1 cellular context compared by ENCODE assay signal in the genomic region with DNA sequence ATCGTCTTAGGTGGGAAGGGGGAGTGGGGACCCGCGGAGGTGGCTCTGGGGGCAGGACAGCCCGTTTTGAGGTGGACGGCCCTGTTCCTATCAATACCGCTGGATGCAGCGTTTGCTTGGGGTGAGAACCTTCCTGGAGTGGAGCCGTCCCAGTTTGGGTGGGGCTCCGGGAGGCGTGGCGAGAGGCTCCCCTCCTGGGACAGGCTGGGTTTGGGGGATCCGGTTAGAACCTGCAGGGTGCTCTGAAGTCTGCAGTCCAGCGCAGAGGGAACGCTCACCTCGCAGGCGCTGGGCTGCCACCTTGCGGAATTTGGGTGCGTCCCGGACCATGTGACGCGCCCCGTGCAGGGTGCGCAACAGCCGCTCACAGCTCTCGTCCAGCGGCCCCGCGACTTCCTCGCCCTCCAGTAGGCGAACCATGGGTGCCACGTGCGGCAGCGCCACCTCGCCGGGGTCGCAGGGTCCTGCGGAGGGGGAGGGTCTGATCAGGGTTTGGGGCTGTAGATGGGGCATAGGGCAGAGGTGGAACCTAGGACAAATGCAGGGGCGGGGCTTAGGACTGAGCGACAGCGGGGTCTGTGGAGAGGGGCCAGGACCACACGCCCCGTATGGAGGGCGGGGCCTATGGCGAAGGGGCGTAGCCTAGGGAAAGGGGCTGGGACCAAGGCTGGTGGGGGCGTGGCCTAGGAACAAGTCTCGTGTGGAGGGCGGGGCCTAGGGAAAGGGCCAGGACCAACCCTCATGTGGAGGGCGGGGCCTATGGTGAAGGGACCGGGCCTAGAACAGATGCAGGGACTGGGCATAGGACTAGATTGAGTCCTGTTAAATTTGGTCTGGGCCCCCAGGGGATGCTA.
A peak's percentile ranks its signal among the peaks of the same experiment; 100 is the strongest.
TF ChIP-seq lines count a peak whose summit lies in the region.

No MANE protein-coding gene starts in this region.

TF ChIP-seq in K562, 482 proteins besides CTCF, POLR2A, EP300 and RAD21 (continued from another document and continues in another):
- TF ChIP-seq, protein P1, sequence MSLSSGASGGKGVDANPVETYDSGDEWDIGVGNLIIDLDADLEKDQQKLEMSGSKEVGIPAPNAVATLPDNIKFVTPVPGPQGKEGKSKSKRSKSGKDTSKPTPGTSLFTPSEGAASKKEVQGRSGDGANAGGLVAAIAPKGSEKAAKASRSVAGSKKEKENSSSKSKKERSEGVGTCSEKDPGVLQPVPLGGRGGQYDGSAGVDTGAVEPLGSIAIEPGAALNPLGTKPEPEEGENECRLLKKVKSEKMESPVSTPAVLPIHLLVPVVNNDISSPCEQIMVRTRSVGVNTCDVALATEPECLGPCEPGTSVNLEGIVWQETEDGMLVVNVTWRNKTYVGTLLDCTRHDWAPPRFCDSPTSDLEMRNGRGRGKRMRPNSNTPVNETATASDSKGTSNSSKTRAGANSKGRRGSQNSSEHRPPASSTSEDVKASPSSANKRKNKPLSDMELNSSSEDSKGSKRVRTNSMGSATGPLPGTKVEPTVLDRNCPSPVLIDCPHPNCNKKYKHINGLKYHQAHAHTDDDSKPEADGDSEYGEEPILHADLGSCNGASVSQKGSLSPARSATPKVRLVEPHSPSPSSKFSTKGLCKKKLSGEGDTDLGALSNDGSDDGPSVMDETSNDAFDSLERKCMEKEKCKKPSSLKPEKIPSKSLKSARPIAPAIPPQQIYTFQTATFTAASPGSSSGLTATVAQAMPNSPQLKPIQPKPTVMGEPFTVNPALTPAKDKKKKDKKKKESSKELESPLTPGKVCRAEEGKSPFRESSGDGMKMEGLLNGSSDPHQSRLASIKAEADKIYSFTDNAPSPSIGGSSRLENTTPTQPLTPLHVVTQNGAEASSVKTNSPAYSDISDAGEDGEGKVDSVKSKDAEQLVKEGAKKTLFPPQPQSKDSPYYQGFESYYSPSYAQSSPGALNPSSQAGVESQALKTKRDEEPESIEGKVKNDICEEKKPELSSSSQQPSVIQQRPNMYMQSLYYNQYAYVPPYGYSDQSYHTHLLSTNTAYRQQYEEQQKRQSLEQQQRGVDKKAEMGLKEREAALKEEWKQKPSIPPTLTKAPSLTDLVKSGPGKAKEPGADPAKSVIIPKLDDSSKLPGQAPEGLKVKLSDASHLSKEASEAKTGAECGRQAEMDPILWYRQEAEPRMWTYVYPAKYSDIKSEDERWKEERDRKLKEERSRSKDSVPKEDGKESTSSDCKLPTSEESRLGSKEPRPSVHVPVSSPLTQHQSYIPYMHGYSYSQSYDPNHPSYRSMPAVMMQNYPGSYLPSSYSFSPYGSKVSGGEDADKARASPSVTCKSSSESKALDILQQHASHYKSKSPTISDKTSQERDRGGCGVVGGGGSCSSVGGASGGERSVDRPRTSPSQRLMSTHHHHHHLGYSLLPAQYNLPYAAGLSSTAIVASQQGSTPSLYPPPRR (CRISPR knock-in tag; IDR thresholded peaks at IDR 0.05; ENCODE audit: borderline replicate concordance): no peak
- no peak for TF ChIP-seq ADNP (tag; IDR thresholded peaks at IDR 0.05)
- no peak for TF ChIP-seq ZNF23 (CRISPR knock-in tag; IDR thresholded peaks at IDR 0.05)
- no peak for TF ChIP-seq GATA2 (CRISPR knock-in tag; IDR thresholded peaks at IDR 0.05)
- no peak for TF ChIP-seq TAF7 (tag; IDR thresholded peaks at IDR 0.05)
- no peak for TF ChIP-seq MCM2 (IDR thresholded peaks at IDR 0.05; ENCODE audit: low read depth)
- TF ChIP-seq FUS (optimal IDR thresholded peaks at IDR 0.05; ENCODE audit: low read depth, low read length): no peak
- no peak for TF ChIP-seq ZNF695 (CRISPR knock-in tag; IDR thresholded peaks at IDR 0.05)
- TF ChIP-seq, protein P2, sequence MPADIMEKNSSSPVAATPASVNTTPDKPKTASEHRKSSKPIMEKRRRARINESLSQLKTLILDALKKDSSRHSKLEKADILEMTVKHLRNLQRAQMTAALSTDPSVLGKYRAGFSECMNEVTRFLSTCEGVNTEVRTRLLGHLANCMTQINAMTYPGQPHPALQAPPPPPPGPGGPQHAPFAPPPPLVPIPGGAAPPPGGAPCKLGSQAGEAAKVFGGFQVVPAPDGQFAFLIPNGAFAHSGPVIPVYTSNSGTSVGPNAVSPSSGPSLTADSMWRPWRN (IDR thresholded peaks at IDR 0.05; ENCODE audit: low read depth): 0 out of 2 replicates have a peak, but pooled peaks have one; percentile 17
- TF ChIP-seq SMAD1 (IDR thresholded peaks at IDR 0.05; ENCODE audit: low read depth, low read length, partially characterized antibody): no peak
- no peak for TF ChIP-seq NFRKB (IDR thresholded peaks at IDR 0.05; ENCODE audit: low read depth)
- TF ChIP-seq PRMT5 (CRISPR knock-in tag; IDR thresholded peaks at IDR 0.05): no peak
- TF ChIP-seq ZNF766 (CRISPR knock-in tag; conservative IDR thresholded peaks at IDR 0.05): 0 out of 2 replicates have a peak, but pooled peaks have one; percentile 33
- TF ChIP-seq KDM4B (IDR thresholded peaks at IDR 0.05; ENCODE audit: borderline replicate concordance in 2 of 2, low read depth in 1 of 2): no peak
- TF ChIP-seq, protein P3, sequence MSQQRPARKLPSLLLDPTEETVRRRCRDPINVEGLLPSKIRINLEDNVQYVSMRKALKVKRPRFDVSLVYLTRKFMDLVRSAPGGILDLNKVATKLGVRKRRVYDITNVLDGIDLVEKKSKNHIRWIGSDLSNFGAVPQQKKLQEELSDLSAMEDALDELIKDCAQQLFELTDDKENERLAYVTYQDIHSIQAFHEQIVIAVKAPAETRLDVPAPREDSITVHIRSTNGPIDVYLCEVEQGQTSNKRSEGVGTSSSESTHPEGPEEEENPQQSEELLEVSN (IDR thresholded peaks at IDR 0.05; ENCODE audit: borderline replicate concordance in 1 of 2, extremely low read depth in 1 of 2, insufficient read depth in 1 of 2, insufficient read length in 1 of 2, low read depth in 1 of 2, low read length in 1 of 2, poor library complexity in 1 of 2, severe bottlenecking in 1 of 2): peak; percentile 92 to 94
- TF ChIP-seq PTTG1 (tag; IDR thresholded peaks at IDR 0.05; ENCODE audit: low read depth): no peak
- TF ChIP-seq POLR3A (IDR thresholded peaks at IDR 0.05; ENCODE audit: borderline replicate concordance, extremely low read depth, insufficient read depth, insufficient read length): no peak
- TF ChIP-seq, protein P4, sequence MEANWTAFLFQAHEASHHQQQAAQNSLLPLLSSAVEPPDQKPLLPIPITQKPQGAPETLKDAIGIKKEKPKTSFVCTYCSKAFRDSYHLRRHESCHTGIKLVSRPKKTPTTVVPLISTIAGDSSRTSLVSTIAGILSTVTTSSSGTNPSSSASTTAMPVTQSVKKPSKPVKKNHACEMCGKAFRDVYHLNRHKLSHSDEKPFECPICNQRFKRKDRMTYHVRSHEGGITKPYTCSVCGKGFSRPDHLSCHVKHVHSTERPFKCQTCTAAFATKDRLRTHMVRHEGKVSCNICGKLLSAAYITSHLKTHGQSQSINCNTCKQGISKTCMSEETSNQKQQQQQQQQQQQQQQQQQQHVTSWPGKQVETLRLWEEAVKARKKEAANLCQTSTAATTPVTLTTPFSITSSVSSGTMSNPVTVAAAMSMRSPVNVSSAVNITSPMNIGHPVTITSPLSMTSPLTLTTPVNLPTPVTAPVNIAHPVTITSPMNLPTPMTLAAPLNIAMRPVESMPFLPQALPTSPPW (CRISPR knock-in tag; IDR thresholded peaks at IDR 0.05): peak; percentile 74
- TF ChIP-seq, protein P5, sequence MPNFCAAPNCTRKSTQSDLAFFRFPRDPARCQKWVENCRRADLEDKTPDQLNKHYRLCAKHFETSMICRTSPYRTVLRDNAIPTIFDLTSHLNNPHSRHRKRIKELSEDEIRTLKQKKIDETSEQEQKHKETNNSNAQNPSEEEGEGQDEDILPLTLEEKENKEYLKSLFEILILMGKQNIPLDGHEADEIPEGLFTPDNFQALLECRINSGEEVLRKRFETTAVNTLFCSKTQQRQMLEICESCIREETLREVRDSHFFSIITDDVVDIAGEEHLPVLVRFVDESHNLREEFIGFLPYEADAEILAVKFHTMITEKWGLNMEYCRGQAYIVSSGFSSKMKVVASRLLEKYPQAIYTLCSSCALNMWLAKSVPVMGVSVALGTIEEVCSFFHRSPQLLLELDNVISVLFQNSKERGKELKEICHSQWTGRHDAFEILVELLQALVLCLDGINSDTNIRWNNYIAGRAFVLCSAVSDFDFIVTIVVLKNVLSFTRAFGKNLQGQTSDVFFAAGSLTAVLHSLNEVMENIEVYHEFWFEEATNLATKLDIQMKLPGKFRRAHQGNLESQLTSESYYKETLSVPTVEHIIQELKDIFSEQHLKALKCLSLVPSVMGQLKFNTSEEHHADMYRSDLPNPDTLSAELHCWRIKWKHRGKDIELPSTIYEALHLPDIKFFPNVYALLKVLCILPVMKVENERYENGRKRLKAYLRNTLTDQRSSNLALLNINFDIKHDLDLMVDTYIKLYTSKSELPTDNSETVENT (CRISPR knock-in tag; IDR thresholded peaks at IDR 0.05): no peak
- TF ChIP-seq HOXB6 (CRISPR knock-in tag; IDR thresholded peaks at IDR 0.05; ENCODE audit: borderline replicate concordance): no peak
- no peak for TF ChIP-seq NR1H2 (CRISPR knock-in tag; IDR thresholded peaks at IDR 0.05)
- TF ChIP-seq ETV5 (CRISPR knock-in tag; IDR thresholded peaks at IDR 0.05; ENCODE audit: low read depth): peak; percentile 24; the same call in 1 of the 2 replicates
- no peak for TF ChIP-seq ZSCAN32 (CRISPR knock-in tag; IDR thresholded peaks at IDR 0.05)
- TF ChIP-seq EHMT2 (IDR thresholded peaks at IDR 0.05): no peak
- no peak for TF ChIP-seq ZNF408 (CRISPR knock-in tag; IDR thresholded peaks at IDR 0.05; ENCODE audit: low read depth)
- no peak for TF ChIP-seq NCOA4 (IDR thresholded peaks at IDR 0.05; ENCODE audit: partially characterized antibody)
- TF ChIP-seq ZNF668 (CRISPR knock-in tag; IDR thresholded peaks at IDR 0.05): no peak
- TF ChIP-seq, protein P6, sequence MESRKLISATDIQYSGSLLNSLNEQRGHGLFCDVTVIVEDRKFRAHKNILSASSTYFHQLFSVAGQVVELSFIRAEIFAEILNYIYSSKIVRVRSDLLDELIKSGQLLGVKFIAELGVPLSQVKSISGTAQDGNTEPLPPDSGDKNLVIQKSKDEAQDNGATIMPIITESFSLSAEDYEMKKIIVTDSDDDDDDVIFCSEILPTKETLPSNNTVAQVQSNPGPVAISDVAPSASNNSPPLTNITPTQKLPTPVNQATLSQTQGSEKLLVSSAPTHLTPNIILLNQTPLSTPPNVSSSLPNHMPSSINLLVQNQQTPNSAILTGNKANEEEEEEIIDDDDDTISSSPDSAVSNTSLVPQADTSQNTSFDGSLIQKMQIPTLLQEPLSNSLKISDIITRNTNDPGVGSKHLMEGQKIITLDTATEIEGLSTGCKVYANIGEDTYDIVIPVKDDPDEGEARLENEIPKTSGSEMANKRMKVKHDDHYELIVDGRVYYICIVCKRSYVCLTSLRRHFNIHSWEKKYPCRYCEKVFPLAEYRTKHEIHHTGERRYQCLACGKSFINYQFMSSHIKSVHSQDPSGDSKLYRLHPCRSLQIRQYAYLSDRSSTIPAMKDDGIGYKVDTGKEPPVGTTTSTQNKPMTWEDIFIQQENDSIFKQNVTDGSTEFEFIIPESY (CRISPR knock-in tag; IDR thresholded peaks at IDR 0.05): peak; percentile 59; the same call in 1 of the 2 replicates
- peak; percentile 79; the same call in 1 of the 2 replicates for TF ChIP-seq SMAD4 (CRISPR knock-in tag; conservative IDR thresholded peaks at IDR 0.05)
- TF ChIP-seq, protein P7, sequence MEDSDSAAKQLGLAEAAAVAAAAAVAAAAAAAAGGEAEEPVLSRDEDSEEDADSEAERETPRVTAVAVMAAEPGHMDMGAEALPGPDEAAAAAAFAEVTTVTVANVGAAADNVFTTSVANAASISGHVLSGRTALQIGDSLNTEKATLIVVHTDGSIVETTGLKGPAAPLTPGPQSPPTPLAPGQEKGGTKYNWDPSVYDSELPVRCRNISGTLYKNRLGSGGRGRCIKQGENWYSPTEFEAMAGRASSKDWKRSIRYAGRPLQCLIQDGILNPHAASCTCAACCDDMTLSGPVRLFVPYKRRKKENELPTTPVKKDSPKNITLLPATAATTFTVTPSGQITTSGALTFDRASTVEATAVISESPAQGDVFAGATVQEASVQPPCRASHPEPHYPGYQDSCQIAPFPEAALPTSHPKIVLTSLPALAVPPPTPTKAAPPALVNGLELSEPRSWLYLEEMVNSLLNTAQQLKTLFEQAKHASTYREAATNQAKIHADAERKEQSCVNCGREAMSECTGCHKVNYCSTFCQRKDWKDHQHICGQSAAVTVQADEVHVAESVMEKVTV (CRISPR knock-in tag; IDR thresholded peaks at IDR 0.05): 0 out of 2 replicates have a peak, but pooled peaks have one; percentile 16
- TF ChIP-seq, protein P8, sequence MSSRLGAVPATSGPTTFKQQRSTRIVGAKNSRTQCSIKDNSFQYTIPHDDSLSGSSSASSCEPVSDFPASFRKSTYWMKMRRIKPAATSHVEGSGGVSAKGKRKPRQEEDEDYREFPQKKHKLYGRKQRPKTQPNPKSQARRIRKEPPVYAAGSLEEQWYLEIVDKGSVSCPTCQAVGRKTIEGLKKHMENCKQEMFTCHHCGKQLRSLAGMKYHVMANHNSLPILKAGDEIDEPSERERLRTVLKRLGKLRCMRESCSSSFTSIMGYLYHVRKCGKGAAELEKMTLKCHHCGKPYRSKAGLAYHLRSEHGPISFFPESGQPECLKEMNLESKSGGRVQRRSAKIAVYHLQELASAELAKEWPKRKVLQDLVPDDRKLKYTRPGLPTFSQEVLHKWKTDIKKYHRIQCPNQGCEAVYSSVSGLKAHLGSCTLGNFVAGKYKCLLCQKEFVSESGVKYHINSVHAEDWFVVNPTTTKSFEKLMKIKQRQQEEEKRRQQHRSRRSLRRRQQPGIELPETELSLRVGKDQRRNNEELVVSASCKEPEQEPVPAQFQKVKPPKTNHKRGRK (tag; IDR thresholded peaks at IDR 0.05): no peak
- no peak for TF ChIP-seq TAF15 (IDR thresholded peaks at IDR 0.05; ENCODE audit: low read depth, low read length)
- TF ChIP-seq SP1 (CRISPR knock-in tag; IDR thresholded peaks at IDR 0.05): peak; percentile 99
- no peak for TF ChIP-seq ZNF311 (CRISPR knock-in tag; IDR thresholded peaks at IDR 0.05)
- TF ChIP-seq, protein P9, sequence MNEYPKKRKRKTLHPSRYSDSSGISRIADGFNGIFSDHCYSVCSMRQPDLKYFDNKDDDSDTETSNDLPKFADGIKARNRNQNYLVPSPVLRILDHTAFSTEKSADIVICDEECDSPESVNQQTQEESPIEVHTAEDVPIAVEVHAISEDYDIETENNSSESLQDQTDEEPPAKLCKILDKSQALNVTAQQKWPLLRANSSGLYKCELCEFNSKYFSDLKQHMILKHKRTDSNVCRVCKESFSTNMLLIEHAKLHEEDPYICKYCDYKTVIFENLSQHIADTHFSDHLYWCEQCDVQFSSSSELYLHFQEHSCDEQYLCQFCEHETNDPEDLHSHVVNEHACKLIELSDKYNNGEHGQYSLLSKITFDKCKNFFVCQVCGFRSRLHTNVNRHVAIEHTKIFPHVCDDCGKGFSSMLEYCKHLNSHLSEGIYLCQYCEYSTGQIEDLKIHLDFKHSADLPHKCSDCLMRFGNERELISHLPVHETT (CRISPR knock-in tag; conservative IDR thresholded peaks at IDR 0.05 in 1 of 2, IDR thresholded peaks at IDR 0.05 in 1 of 2): no peak
- TF ChIP-seq, protein P10, sequence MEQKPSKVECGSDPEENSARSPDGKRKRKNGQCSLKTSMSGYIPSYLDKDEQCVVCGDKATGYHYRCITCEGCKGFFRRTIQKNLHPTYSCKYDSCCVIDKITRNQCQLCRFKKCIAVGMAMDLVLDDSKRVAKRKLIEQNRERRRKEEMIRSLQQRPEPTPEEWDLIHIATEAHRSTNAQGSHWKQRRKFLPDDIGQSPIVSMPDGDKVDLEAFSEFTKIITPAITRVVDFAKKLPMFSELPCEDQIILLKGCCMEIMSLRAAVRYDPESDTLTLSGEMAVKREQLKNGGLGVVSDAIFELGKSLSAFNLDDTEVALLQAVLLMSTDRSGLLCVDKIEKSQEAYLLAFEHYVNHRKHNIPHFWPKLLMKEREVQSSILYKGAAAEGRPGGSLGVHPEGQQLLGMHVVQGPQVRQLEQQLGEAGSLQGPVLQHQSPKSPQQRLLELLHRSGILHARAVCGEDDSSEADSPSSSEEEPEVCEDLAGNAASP (IDR thresholded peaks at IDR 0.05): no peak
- no peak for TF ChIP-seq MCM7 (IDR thresholded peaks at IDR 0.05)
